Comparison of ENCODE assay signal across 2 cellular contexts in the genomic region with DNA sequence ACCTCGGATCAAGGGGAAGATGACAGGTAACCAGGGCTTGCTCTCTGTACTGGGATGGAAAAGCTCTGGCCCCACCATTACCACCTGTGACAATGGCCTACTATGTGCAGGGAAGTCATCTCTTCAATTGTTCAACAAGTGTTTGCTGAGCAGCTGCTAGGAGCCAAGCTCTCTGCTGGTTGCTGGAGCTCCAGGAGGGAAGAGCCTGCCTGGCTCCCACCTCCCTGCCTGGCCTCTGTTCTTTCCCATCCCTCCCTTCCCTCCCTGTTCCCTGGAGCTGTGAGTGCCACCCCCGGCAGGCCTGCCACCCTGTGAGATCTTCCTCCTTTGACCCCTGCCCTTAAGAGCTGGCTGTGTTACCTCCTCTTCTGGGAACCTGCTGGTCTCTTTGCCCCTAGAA.
TF ChIP-seq lines count a peak whose summit lies in the region.

No MANE protein-coding gene starts in this region.

TF ChIP-seq in HEK293, 187 proteins besides CTCF, POLR2A, EP300 and RAD21 (continued from another document):
- peak; percentile 29 for TF ChIP-seq ZNF341 (tag by site-specific recombination; IDR thresholded peaks at IDR 0.05; ENCODE audit: low read depth)
- TF ChIP-seq, protein P1, sequence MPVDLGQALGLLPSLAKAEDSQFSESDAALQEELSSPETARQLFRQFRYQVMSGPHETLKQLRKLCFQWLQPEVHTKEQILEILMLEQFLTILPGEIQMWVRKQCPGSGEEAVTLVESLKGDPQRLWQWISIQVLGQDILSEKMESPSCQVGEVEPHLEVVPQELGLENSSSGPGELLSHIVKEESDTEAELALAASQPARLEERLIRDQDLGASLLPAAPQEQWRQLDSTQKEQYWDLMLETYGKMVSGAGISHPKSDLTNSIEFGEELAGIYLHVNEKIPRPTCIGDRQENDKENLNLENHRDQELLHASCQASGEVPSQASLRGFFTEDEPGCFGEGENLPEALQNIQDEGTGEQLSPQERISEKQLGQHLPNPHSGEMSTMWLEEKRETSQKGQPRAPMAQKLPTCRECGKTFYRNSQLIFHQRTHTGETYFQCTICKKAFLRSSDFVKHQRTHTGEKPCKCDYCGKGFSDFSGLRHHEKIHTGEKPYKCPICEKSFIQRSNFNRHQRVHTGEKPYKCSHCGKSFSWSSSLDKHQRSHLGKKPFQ (tag by site-specific recombination; IDR thresholded peaks at IDR 0.05), result no peak
- TF ChIP-seq, protein P2, sequence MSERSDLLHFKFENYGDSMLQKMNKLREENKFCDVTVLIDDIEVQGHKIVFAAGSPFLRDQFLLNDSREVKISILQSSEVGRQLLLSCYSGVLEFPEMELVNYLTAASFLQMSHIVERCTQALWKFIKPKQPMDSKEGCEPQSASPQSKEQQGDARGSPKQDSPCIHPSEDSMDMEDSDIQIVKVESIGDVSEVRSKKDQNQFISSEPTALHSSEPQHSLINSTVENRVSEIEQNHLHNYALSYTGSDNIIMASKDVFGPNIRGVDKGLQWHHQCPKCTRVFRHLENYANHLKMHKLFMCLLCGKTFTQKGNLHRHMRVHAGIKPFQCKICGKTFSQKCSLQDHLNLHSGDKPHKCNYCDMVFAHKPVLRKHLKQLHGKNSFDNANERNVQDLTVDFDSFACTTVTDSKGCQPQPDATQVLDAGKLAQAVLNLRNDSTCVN (tag by site-specific recombination; optimal IDR thresholded peaks at IDR 0.05), result no peak
- peak; percentile 85 for TF ChIP-seq SCRT2 (tag by site-specific recombination; IDR thresholded peaks at IDR 0.05)
- TF ChIP-seq SCRT1 (tag by site-specific recombination; IDR thresholded peaks at IDR 0.05; ENCODE audit: borderline replicate concordance), result peak; percentile 71; the same call in 1 of the 2 replicates
- TF ChIP-seq WT1 (tag by site-specific recombination; IDR thresholded peaks at IDR 0.05), result peak; percentile 43; the same call in 1 of the 2 replicates
- TF ChIP-seq ZXDB (tag by site-specific recombination; IDR thresholded peaks at IDR 0.05), result no peak
- 0 out of 2 replicates have a peak, but pooled peaks have one; percentile 15 for TF ChIP-seq ZNF664 (tag by site-specific recombination; IDR thresholded peaks at IDR 0.05)
- peak; percentile 68 for TF ChIP-seq GLIS1 (tag by site-specific recombination; IDR thresholded peaks at IDR 0.05)
TF ChIP-seq in HEK293: peak in this region for 7.

TF ChIP-seq in SK-N-SH, 30 proteins besides CTCF, POLR2A, EP300 and RAD21:
- no peak for TF ChIP-seq EZH2phosphoT487 (IDR thresholded peaks at IDR 0.05; ENCODE audit: borderline replicate concordance, low read depth)
- TF ChIP-seq, protein P3, sequence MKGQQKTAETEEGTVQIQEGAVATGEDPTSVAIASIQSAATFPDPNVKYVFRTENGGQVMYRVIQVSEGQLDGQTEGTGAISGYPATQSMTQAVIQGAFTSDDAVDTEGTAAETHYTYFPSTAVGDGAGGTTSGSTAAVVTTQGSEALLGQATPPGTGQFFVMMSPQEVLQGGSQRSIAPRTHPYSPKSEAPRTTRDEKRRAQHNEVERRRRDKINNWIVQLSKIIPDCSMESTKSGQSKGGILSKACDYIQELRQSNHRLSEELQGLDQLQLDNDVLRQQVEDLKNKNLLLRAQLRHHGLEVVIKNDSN (IDR thresholded peaks at IDR 0.05; ENCODE audit: borderline replicate concordance, low read depth), result no peak
- no peak for TF ChIP-seq SMC3 (IDR thresholded peaks at IDR 0.05; ENCODE audit: low read depth, low read length)
- TF ChIP-seq RXRA (IDR thresholded peaks at IDR 0.05; ENCODE audit: borderline replicate concordance, low read depth), result no peak
- TF ChIP-seq POLR2AphosphoS5 (IDR thresholded peaks at IDR 0.05; ENCODE audit: low read depth, low read length), result no peak
- TF ChIP-seq YY1 (IDR thresholded peaks at IDR 0.05; ENCODE audit: low read depth), result no peak
- TF ChIP-seq JUND (IDR thresholded peaks at IDR 0.05), result no peak
- TF ChIP-seq, protein P4, sequence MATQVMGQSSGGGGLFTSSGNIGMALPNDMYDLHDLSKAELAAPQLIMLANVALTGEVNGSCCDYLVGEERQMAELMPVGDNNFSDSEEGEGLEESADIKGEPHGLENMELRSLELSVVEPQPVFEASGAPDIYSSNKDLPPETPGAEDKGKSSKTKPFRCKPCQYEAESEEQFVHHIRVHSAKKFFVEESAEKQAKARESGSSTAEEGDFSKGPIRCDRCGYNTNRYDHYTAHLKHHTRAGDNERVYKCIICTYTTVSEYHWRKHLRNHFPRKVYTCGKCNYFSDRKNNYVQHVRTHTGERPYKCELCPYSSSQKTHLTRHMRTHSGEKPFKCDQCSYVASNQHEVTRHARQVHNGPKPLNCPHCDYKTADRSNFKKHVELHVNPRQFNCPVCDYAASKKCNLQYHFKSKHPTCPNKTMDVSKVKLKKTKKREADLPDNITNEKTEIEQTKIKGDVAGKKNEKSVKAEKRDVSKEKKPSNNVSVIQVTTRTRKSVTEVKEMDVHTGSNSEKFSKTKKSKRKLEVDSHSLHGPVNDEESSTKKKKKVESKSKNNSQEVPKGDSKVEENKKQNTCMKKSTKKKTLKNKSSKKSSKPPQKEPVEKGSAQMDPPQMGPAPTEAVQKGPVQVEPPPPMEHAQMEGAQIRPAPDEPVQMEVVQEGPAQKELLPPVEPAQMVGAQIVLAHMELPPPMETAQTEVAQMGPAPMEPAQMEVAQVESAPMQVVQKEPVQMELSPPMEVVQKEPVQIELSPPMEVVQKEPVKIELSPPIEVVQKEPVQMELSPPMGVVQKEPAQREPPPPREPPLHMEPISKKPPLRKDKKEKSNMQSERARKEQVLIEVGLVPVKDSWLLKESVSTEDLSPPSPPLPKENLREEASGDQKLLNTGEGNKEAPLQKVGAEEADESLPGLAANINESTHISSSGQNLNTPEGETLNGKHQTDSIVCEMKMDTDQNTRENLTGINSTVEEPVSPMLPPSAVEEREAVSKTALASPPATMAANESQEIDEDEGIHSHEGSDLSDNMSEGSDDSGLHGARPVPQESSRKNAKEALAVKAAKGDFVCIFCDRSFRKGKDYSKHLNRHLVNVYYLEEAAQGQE (IDR thresholded peaks at IDR 0.05; ENCODE audit: low read depth, low read length), result no peak
- TF ChIP-seq TAF1 (IDR thresholded peaks at IDR 0.05; ENCODE audit: borderline replicate concordance, low read depth, low read length), result no peak
- TF ChIP-seq GATA2 (CRISPR knock-in tag; IDR thresholded peaks at IDR 0.05), result no peak
- TF ChIP-seq, protein P5, sequence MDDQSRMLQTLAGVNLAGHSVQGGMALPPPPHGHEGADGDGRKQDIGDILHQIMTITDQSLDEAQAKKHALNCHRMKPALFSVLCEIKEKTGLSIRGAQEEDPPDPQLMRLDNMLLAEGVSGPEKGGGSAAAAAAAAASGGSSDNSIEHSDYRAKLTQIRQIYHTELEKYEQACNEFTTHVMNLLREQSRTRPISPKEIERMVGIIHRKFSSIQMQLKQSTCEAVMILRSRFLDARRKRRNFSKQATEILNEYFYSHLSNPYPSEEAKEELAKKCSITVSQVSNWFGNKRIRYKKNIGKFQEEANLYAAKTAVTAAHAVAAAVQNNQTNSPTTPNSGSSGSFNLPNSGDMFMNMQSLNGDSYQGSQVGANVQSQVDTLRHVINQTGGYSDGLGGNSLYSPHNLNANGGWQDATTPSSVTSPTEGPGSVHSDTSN (IDR thresholded peaks at IDR 0.05), result no peak
- TF ChIP-seq MEF2A (IDR thresholded peaks at IDR 0.05; ENCODE audit: borderline replicate concordance, low read depth), result no peak
- TF ChIP-seq TEAD4 (IDR thresholded peaks at IDR 0.05; ENCODE audit: borderline replicate concordance, insufficient read depth), result no peak
- TF ChIP-seq TCF12 (IDR thresholded peaks at IDR 0.05), result no peak
- TF ChIP-seq SIN3A (IDR thresholded peaks at IDR 0.05; ENCODE audit: borderline replicate concordance, low read depth, low read length), result no peak
- TF ChIP-seq RFX5 (IDR thresholded peaks at IDR 0.05; ENCODE audit: low read length), result no peak
- no peak for TF ChIP-seq ELF1 (IDR thresholded peaks at IDR 0.05)
- no peak for TF ChIP-seq RCOR1 (IDR thresholded peaks at IDR 0.05; ENCODE audit: low read length)
- TF ChIP-seq GABPA (IDR thresholded peaks at IDR 0.05; ENCODE audit: low read depth), result no peak
